Comparison of ENCODE assay signal across 15 cellular contexts in the genomic region with DNA sequence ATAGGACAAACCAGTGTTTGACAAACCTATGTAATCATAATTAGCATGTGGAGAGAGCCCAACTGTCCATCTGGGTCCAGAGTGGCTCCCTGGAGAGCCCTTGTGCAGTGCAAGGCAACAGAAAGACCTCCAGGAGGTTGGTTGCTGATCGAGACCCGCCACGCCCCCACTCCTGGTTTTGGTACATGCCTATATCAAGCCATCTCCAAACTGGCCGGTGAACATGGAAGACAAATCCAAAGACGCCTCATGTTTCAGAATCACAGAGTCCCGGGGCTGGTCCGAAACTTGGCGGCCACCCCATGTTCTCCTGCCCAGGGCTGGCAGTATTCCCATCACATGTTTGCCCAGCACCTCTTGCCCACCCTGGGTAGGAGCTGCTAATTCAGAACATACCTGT.
DNase-seq lines count a peak whose midpoint lies in the region; ATAC-seq lines count a peak whose summit lies in the region.
"Had no signal": no experiment of that assay in that cellular context is flagged by ENCODE, and none has a peak within 500 bp of the region (broad histone marks: within the 10 kb centered on the region; RNA-seq: fewer than 3 reads in every experiment).

No MANE protein-coding gene starts in this region.

- H3K36me3 Mint-ChIP-seq in memory B cell = peaks cover 20% of the 10 kb centered on the region
- H3K36me3 Mint-ChIP-seq in activated naive CD8-positive, alpha-beta T cell treated with anti-CD3 and anti-CD28 coated beads, Interleukin-2, amount 50 U/mL, for 24 hours (ENCODE audit: low read depth) = no peaks in the 10 kb centered on the region

- H3K4me1 Mint-ChIP-seq in memory B cell = peaks cover 29% of the 10 kb centered on the region
- no peaks in the 10 kb centered on the region for H3K4me1 Mint-ChIP-seq in activated naive CD8-positive, alpha-beta T cell treated with anti-CD3 and anti-CD28 coated beads, Interleukin-2, amount 50 U/mL, for 24 hours

- no peak for ATAC-seq in memory B cell (ENCODE audit: low read depth)
- no peak for ATAC-seq in activated naive CD8-positive, alpha-beta T cell treated with anti-CD3 and anti-CD28 coated beads, Interleukin-2, amount 50 U/mL, for 24 hours

- H3K27ac Mint-ChIP-seq in memory B cell = peak overlapping the region; percentile 28
- H3K27ac Mint-ChIP-seq in activated naive CD8-positive, alpha-beta T cell treated with anti-CD3 and anti-CD28 coated beads, Interleukin-2, amount 50 U/mL, for 24 hours = no peak overlapping the region

- H3K27me3 Mint-ChIP-seq in memory B cell = no peaks in the 10 kb centered on the region
- H3K27me3 Mint-ChIP-seq in activated naive CD8-positive, alpha-beta T cell treated with anti-CD3 and anti-CD28 coated beads, Interleukin-2, amount 50 U/mL, for 24 hours = peaks cover 5% of the 10 kb centered on the region

- no peaks in the 10 kb centered on the region for H3K9me3 Mint-ChIP-seq in memory B cell
- no peaks in the 10 kb centered on the region for H3K9me3 Mint-ChIP-seq in activated naive CD8-positive, alpha-beta T cell treated with anti-CD3 and anti-CD28 coated beads, Interleukin-2, amount 50 U/mL, for 24 hours

- DNase-seq in activated CD8-positive, alpha-beta memory T cell treated with anti-CD3 and anti-CD28 coated beads for 24 hours = peak; percentile 28
- DNase-seq in activated CD8-positive, alpha-beta memory T cell treated with anti-CD3 and anti-CD28 coated beads, Interleukin-2, amount 50 U/mL, for 48 hours = no peak
- DNase-seq in NCI-H69 (lab: John Stamatoyannopoulos, UW) = peak; percentile 64
- DNase-seq in memory B cell (ENCODE audit: low spot score in 2 of 2) = no peak
- DNase-seq in hepatic stellate cell (ENCODE audit: low spot score) = no peak
- no peak for DNase-seq in dermis blood vessel endothelial cell
- DNase-seq in activated naive CD8-positive, alpha-beta T cell treated with anti-CD3 and anti-CD28 coated beads, Interleukin-2, amount 50 U/mL, for 24 hours = no peak
- DNase-seq: DMS53, GF-D8, Karpas-422, MV-4-11, NCI-H1417, NCI-H1694 treated with DMSO at 0.1 percent for 48 hours, NCI-H2107, NCI-H748 treated with DMSO at 0.1 percent for 48 hours had no signal

- H3K4me3 Mint-ChIP-seq in memory B cell = no peak overlapping the region
- no peak overlapping the region for H3K4me3 Mint-ChIP-seq in activated naive CD8-positive, alpha-beta T cell treated with anti-CD3 and anti-CD28 coated beads, Interleukin-2, amount 50 U/mL, for 24 hours

Comparison
In these comparisons a context has a peak if more than half of its experiments do, and no peak if none do; other contexts are left out.
1. DNase-seq: peak in activated CD8-positive, alpha-beta memory T cell treated with anti-CD3 and anti-CD28 coated beads for 24 hours (single experiment) and NCI-H69 (single experiment); none in activated CD8-positive, alpha-beta memory T cell treated with anti-CD3 and anti-CD28 coated beads, Interleukin-2, amount 50 U/mL, for 48 hours (single experiment), memory B cell (0 of 2), hepatic stellate cell (single experiment), dermis blood vessel endothelial cell (single experiment) and activated naive CD8-positive, alpha-beta T cell treated with anti-CD3 and anti-CD28 coated beads, Interleukin-2, amount 50 U/mL, for 24 hours (single experiment).